In genomic region chr14:73422515-73422914, GRCh38 we compare ENCODE assay signal across 21 cellular contexts. TPM values are rescaled to one million over a fixed set of nuclear protein-coding genes. Genes with fewer than 3 reads are reported as not detected.
DNase-seq lines count a peak whose midpoint lies in the region; ATAC-seq and TF ChIP-seq lines count a peak whose summit lies in the region.
"Had no signal": no experiment of that assay in that cellular context is flagged by ENCODE, and none has a peak within 500 bp of the region (broad histone marks: within the 10 kb centered on the region; RNA-seq: fewer than 3 reads in every experiment).

No MANE protein-coding gene starts in this region.

- H2AFZ ChIP-seq in osteoblast (ENCODE audit: low read length) = no peak overlapping the region

- H4K20me1 ChIP-seq in osteoblast (ENCODE audit: insufficient read depth, low read length) = peaks cover 41% of the 10 kb centered on the region

- peaks cover 3% of the 10 kb centered on the region for H3K27me3 Mint-ChIP-seq in nephron progenitor cell (ENCODE audit: low read depth, poor library complexity)
- no peaks in the 10 kb centered on the region for H3K27me3 Mint-ChIP-seq in activated naive CD8-positive, alpha-beta T cell treated with anti-CD3 and anti-CD28 coated beads, Interleukin-2, amount 50 U/mL, for 24 hours
- H3K27me3 Mint-ChIP-seq: activated CD8-positive, alpha-beta T cell treated with anti-CD3 and anti-CD28 coated beads for 36 hours had no signal

- H3K27ac Mint-ChIP-seq in nephron progenitor cell = peak overlapping the region; percentile 57
- no peak overlapping the region for H3K27ac Mint-ChIP-seq in activated naive CD8-positive, alpha-beta T cell treated with anti-CD3 and anti-CD28 coated beads, Interleukin-2, amount 50 U/mL, for 24 hours
- H3K27ac Mint-ChIP-seq: activated CD8-positive, alpha-beta T cell treated with anti-CD3 and anti-CD28 coated beads for 36 hours; activated T-helper 2 cell treated with anti-CD3 and anti-CD28 coated beads, Interferon-gamma antibody, Interleukin-2, Interleukin-4, amounts not matched to agents 10 μg/mL and 5 μg/mL and 100 μg/mL, durations not matched to agents 14 hours and 24 hours and 36 hours; HFFc6 had no signal

- H3K36me3 Mint-ChIP-seq in nephron progenitor cell (ENCODE audit: low read depth) = peaks cover 51% of the 10 kb centered on the region
- H3K36me3 Mint-ChIP-seq in activated naive CD8-positive, alpha-beta T cell treated with anti-CD3 and anti-CD28 coated beads, Interleukin-2, amount 50 U/mL, for 24 hours (ENCODE audit: low read depth) = peaks cover 12% of the 10 kb centered on the region

- DNase-seq in Caki2 (ENCODE audit: low read depth) (peak; percentile 87), NCI-H2171 treated with DMSO at 0.1 percent for 48 hours (lab: John Stamatoyannopoulos, UW) (peak; percentile 81), glomerular visceral epithelial cell (ENCODE audit: extremely low spot score) (peak; percentile 54), nephron progenitor cell (no peak), osteoblast (ENCODE audit: insufficient read length, low spot score, missing footprints) (no peak)
- no peak for DNase-seq in activated naive CD8-positive, alpha-beta T cell treated with anti-CD3 and anti-CD28 coated beads, Interleukin-2, amount 50 U/mL, for 24 hours
- DNase-seq: activated CD8-positive, alpha-beta T cell treated with anti-CD3 and anti-CD28 coated beads for 36 hours; Calu3; gastrocnemius medialis; HFFc6; midbrain; NCI-H1092 treated with DMSO at 0.1 percent for 48 hours; NCI-H446; stimulated activated naive CD8-positive, alpha-beta T cell treated with anti-CD3 and anti-CD28 coated beads, Interleukin-15, Interleukin-2, amounts not matched to agents 100 U/mL and 50 U/mL, for 24 hours; SW 1271; uterus had no signal

- no peak for ATAC-seq in HG03175 (IDR thresholded peaks at IDR 0.05; ENCODE audit: unreplicated experiment)
- no peak for ATAC-seq in GM21576 (IDR thresholded peaks at IDR 0.05; ENCODE audit: unreplicated experiment)
- ATAC-seq in activated naive CD8-positive, alpha-beta T cell treated with anti-CD3 and anti-CD28 coated beads, Interleukin-2, amount 50 U/mL, for 24 hours = no peak
- ATAC-seq: activated CD8-positive, alpha-beta T cell treated with anti-CD3 and anti-CD28 coated beads for 36 hours; gastrocnemius medialis; Panc1; stimulated activated naive CD8-positive, alpha-beta T cell treated with anti-CD3 and anti-CD28 coated beads, Interleukin-15, Interleukin-2, amounts not matched to agents 100 U/mL and 50 U/mL, for 24 hours had no signal

- H3K4me3 Mint-ChIP-seq in nephron progenitor cell = no peak overlapping the region
- no peak overlapping the region for H3K4me3 Mint-ChIP-seq in activated naive CD8-positive, alpha-beta T cell treated with anti-CD3 and anti-CD28 coated beads, Interleukin-2, amount 50 U/mL, for 24 hours
- H3K4me3 Mint-ChIP-seq: activated CD8-positive, alpha-beta T cell treated with anti-CD3 and anti-CD28 coated beads for 36 hours; HFFc6 had no signal

- H3K79me2 ChIP-seq in osteoblast (ENCODE audit: insufficient read depth, low read length) = peaks cover 98% of the 10 kb centered on the region

- peaks cover 18% of the 10 kb centered on the region for H3K36me3 ChIP-seq in osteoblast (ENCODE audit: insufficient read depth, low read length)
- H3K36me3 ChIP-seq: gastrocnemius medialis, uterus had no signal

- H3K9me3 Mint-ChIP-seq in nephron progenitor cell = peaks cover 19% of the 10 kb centered on the region
- H3K9me3 Mint-ChIP-seq in activated naive CD8-positive, alpha-beta T cell treated with anti-CD3 and anti-CD28 coated beads, Interleukin-2, amount 50 U/mL, for 24 hours = no peaks in the 10 kb centered on the region
- H3K9me3 Mint-ChIP-seq: activated CD8-positive, alpha-beta T cell treated with anti-CD3 and anti-CD28 coated beads for 36 hours; activated T-helper 2 cell treated with anti-CD3 and anti-CD28 coated beads, Interferon-gamma antibody, Interleukin-2, Interleukin-4, amounts not matched to agents 10 μg/mL and 5 μg/mL and 100 μg/mL, durations not matched to agents 14 hours and 24 hours and 36 hours; HFFc6 had no signal

- no peak overlapping the region for H3K4me3 ChIP-seq in osteoblast (ENCODE audit: insufficient read depth, low read length)
- H3K4me3 ChIP-seq: gastrocnemius medialis, uterus had no signal

- no peak overlapping the region for H3K4me2 ChIP-seq in osteoblast (ENCODE audit: insufficient read depth, low read length)
- H3K4me2 ChIP-seq: KMS-11 had no signal

- in situ Hi-C loops in Caki2 (cut with HindIII; ENCODE audit: low pct_unique_long_range_greater_than_20kb, low sequenced_read_pairs) = no loop called here

- H3K27me3 ChIP-seq in osteoblast (ENCODE audit: insufficient read depth, low read length) = no peaks in the 10 kb centered on the region
- H3K27me3 ChIP-seq: gastrocnemius medialis, uterus had no signal

- H3K9me3 ChIP-seq in osteoblast (ENCODE audit: low read depth, low read length) = no peaks in the 10 kb centered on the region
- H3K9me3 ChIP-seq: gastrocnemius medialis, uterus had no signal

- H3K27ac ChIP-seq in osteoblast (ENCODE audit: low read depth, low read length) = no peak overlapping the region
- H3K27ac ChIP-seq: gastrocnemius medialis, KMS-11, uterus had no signal

- H3K4me1 ChIP-seq in osteoblast (ENCODE audit: insufficient read depth, low read length) = peaks cover 17% of the 10 kb centered on the region
- H3K4me1 ChIP-seq: uterus had no signal

- TF ChIP-seq CTCF in nephron progenitor cell (IDR thresholded peaks at IDR 0.05) (no peak), osteoblast (IDR thresholded peaks at IDR 0.05; ENCODE audit: extremely low read depth, low read depth, low read length) (no peak)

- peaks cover 14% of the 10 kb centered on the region for H3K4me1 Mint-ChIP-seq in nephron progenitor cell
- peaks cover 24% of the 10 kb centered on the region for H3K4me1 Mint-ChIP-seq in activated naive CD8-positive, alpha-beta T cell treated with anti-CD3 and anti-CD28 coated beads, Interleukin-2, amount 50 U/mL, for 24 hours

RNA-seq across cellular contexts. Expression of gene NUMB, which starts 35.8 kb away (rescaled TPM):
- 15.0 and 24.9 TPM in 2 replicates for total RNA-seq in Caki2 (2014; rRNA removed; shearing (Covaris generic); ENCODE audit: low replicate concordance)
- total RNA-seq in osteoblast = 52.5 and 55.7 TPM in 2 replicates

Comparison
In these comparisons a context has a peak if more than half of its experiments do, and no peak if none do; other contexts are left out.
1. DNase-seq: peak in Caki2 (single experiment), NCI-H2171 treated with DMSO at 0.1 percent for 48 hours (single experiment) and glomerular visceral epithelial cell (single experiment); none in nephron progenitor cell (single experiment), osteoblast (single experiment) and activated naive CD8-positive, alpha-beta T cell treated with anti-CD3 and anti-CD28 coated beads, Interleukin-2, amount 50 U/mL, for 24 hours (single experiment).